39 cellular contexts compared by ENCODE assay signal in the genomic region with DNA sequence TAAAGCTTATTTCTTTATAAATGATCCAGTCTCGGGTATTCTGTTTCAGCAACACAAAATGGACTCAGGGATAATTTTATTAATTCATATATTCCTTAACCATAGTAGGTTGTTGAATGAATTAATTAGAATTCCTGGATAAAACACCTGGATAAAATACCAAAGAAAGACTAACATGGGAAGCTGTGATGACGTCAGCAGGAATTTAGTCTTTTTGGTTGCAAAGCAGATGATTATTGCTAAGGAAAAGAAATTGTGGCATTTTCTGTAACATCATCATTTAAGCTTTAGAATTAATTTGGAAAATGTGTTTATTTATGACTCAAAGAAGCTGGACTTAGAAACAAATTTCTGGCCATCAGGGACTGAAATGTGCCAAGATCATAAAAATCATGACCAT.
"Had no signal": no experiment of that assay in that cellular context is flagged by ENCODE, and none has a peak within 500 bp of the region (broad histone marks: within the 10 kb centered on the region; RNA-seq: fewer than 3 reads in every experiment).

No MANE protein-coding gene starts in this region.

- H3K27me3 Mint-ChIP-seq: activated naive CD4-positive, alpha-beta T cell treated with anti-CD3 and anti-CD28 coated beads, Interleukin-2, amount 50 U/mL, for 24 hours; activated naive CD8-positive, alpha-beta T cell; activated naive CD8-positive, alpha-beta T cell treated with anti-CD3 and anti-CD28 coated beads, Interleukin-2, amount 50 U/mL, for 24 hours; activated T-cell treated with anti-CD3 and anti-CD28 coated beads, Interleukin-2, amount 50 U/mL, for 24 hours; activated T-helper 17 cell treated with anti-CD3 and anti-CD28 coated beads, Interleukin-2, amount 50 U/mL, for 72 hours; brain had no signal

- DNase-seq: activated effector memory CD4-positive, alpha-beta T cell treated with anti-CD3 and anti-CD28 coated beads, Interleukin-2, amount 50 U/mL, for 16 hours; activated effector memory CD4-positive, alpha-beta T cell treated with Interleukin-2 at 50 U/mL for 16 hours; activated gamma-delta T cell; activated gamma-delta T cell treated with Interleukin-2 at 50 U/mL for 16 hours; activated naive CD4-positive, alpha-beta T cell; activated naive CD4-positive, alpha-beta T cell treated with anti-CD3 and anti-CD28 coated beads for 36 hours; activated naive CD4-positive, alpha-beta T cell treated with anti-CD3 and anti-CD28 coated beads, Interleukin-2, amount 50 U/mL, for 16 hours; activated naive CD4-positive, alpha-beta T cell treated with Interleukin-2 at 50 U/mL for 16 hours; activated naive CD8-positive, alpha-beta T cell treated with anti-CD3 and anti-CD28 coated beads for 36 hours; activated naive CD8-positive, alpha-beta T cell treated with anti-CD3 and anti-CD28 coated beads, Interleukin-2, amount 10 ng/mL, durations not matched to agents 7 days and 5 days; activated naive CD8-positive, alpha-beta T cell treated with anti-CD3 and anti-CD28 coated beads, Interleukin-2, amount 50 U/mL, for 24 hours; activated T-cell treated with anti-CD3 and anti-CD28 coated beads, Interleukin-2, amount 50 U/mL, for 1 hour; activated T-cell treated with anti-CD3 and anti-CD28 coated beads, Interleukin-2, amount 50 U/mL, for 24 hours; activated T-cell treated with anti-CD3 and anti-CD28 coated beads, Interleukin-2, amount 50 U/mL, for 4 hours; activated T-cell treated with anti-CD3 and anti-CD28 coated beads, Interleukin-2, amount 50 U/mL, for 48 hours; activated T-cell treated with anti-CD3 and anti-CD28 coated beads, Interleukin-2, amount 50 U/mL, for 72 hours; adrenal gland; amniotic stem cell; amygdala; anterior cingulate cortex; aorta; body of pancreas; brain microvascular endothelial cell; caudate nucleus; central memory CD4-positive, alpha-beta T cell; cerebellar nuclear complex had no signal

- H3K4me1 Mint-ChIP-seq: activated naive CD4-positive, alpha-beta T cell treated with anti-CD3 and anti-CD28 coated beads, Interleukin-2, amount 50 U/mL, for 24 hours; activated naive CD8-positive, alpha-beta T cell treated with anti-CD3 and anti-CD28 coated beads for 36 hours; activated naive CD8-positive, alpha-beta T cell treated with anti-CD3 and anti-CD28 coated beads, Interleukin-2, amount 10 ng/mL, durations not matched to agents 7 days and 5 days; activated naive CD8-positive, alpha-beta T cell treated with anti-CD3 and anti-CD28 coated beads, Interleukin-2, amount 50 U/mL, for 24 hours; activated T-helper 17 cell treated with anti-CD3 and anti-CD28 coated beads, Interleukin-2, amount 50 U/mL, for 72 hours; central memory CD8-positive, alpha-beta T cell had no signal

- H3K27me3 ChIP-seq: adrenal gland, ascending aorta, body of pancreas, brain microvascular endothelial cell, breast epithelium, cardiac muscle cell had no signal

- FAIRE-seq: astrocyte, bronchial epithelial cell had no signal

- H3K4me3 ChIP-seq: adrenal gland, ascending aorta, body of pancreas, breast epithelium, cardiac muscle cell had no signal

- H3K4me3 Mint-ChIP-seq: activated naive CD4-positive, alpha-beta T cell treated with anti-CD3 and anti-CD28 coated beads for 36 hours; activated naive CD4-positive, alpha-beta T cell treated with anti-CD3 and anti-CD28 coated beads, Interleukin-2, amount 50 U/mL, for 24 hours; activated naive CD8-positive, alpha-beta T cell; activated naive CD8-positive, alpha-beta T cell treated with anti-CD3 and anti-CD28 coated beads for 36 hours; activated naive CD8-positive, alpha-beta T cell treated with anti-CD3 and anti-CD28 coated beads, Interleukin-2, amount 10 ng/mL, durations not matched to agents 7 days and 5 days; activated naive CD8-positive, alpha-beta T cell treated with anti-CD3 and anti-CD28 coated beads, Interleukin-2, amount 50 U/mL, for 24 hours; activated T-cell treated with anti-CD3 and anti-CD28 coated beads, Interleukin-2, amount 50 U/mL, for 24 hours; activated T-cell treated with anti-CD3 and anti-CD28 coated beads, Interleukin-2, amount 50 U/mL, for 4 hours; activated T-cell treated with anti-CD3 and anti-CD28 coated beads, Interleukin-2, amount 50 U/mL, for 72 hours; activated T-helper 1 cell treated with anti-CD3 and anti-CD28 coated beads, Interleukin-12 subunit alpha, Interleukin-12 subunit beta, Interleukin-2, Interleukin-4 antibody, amounts not matched to agents 30 ng/mL and 10 ng/mL and 1 ng/mL, durations not matched to agents 14 hours and 24 hours and 36 hours; activated T-helper 17 cell treated with anti-CD3 and anti-CD28 coated beads, Interleukin-2, amount 50 U/mL, for 72 hours; brain; central memory CD8-positive, alpha-beta T cell had no signal

- H3K4me1 ChIP-seq: adrenal gland, ascending aorta, body of pancreas, breast epithelium had no signal

- H3K9me3 ChIP-seq: adrenal gland, ascending aorta, body of pancreas, breast epithelium had no signal

- H3K36me3 ChIP-seq: adrenal gland, ascending aorta, brain microvascular endothelial cell, breast epithelium, cardiac muscle cell had no signal

- H3K9me3 Mint-ChIP-seq: activated naive CD4-positive, alpha-beta T cell treated with anti-CD3 and anti-CD28 coated beads for 36 hours; activated naive CD4-positive, alpha-beta T cell treated with anti-CD3 and anti-CD28 coated beads, Interleukin-2, amount 50 U/mL, for 24 hours; activated naive CD8-positive, alpha-beta T cell treated with anti-CD3 and anti-CD28 coated beads for 36 hours; activated naive CD8-positive, alpha-beta T cell treated with anti-CD3 and anti-CD28 coated beads, Interleukin-2, amount 50 U/mL, for 24 hours; activated T-cell treated with anti-CD3 and anti-CD28 coated beads, Interleukin-2, amount 50 U/mL, for 24 hours; activated T-cell treated with anti-CD3 and anti-CD28 coated beads, Interleukin-2, amount 50 U/mL, for 4 hours; activated T-cell treated with anti-CD3 and anti-CD28 coated beads, Interleukin-2, amount 50 U/mL, for 72 hours; activated T-helper 1 cell treated with anti-CD3 and anti-CD28 coated beads, Interleukin-12 subunit alpha, Interleukin-12 subunit beta, Interleukin-2, Interleukin-4 antibody, amounts not matched to agents 30 ng/mL and 10 ng/mL and 1 ng/mL, durations not matched to agents 14 hours and 24 hours and 36 hours; activated T-helper 17 cell treated with anti-CD3 and anti-CD28 coated beads, Interleukin-2, amount 50 U/mL, for 72 hours; activated T-helper 2 cell treated with anti-CD3 and anti-CD28 coated beads, Interferon-gamma antibody, Interleukin-2, Interleukin-4, amounts not matched to agents 10 μg/mL and 5 μg/mL and 100 μg/mL, durations not matched to agents 14 hours and 24 hours and 36 hours; central memory CD8-positive, alpha-beta T cell had no signal

- ATAC-seq: activated naive CD4-positive, alpha-beta T cell treated with anti-CD3 and anti-CD28 coated beads, Interleukin-2, amount 50 U/mL, for 72 hours; activated naive CD8-positive, alpha-beta T cell treated with anti-CD3 and anti-CD28 coated beads, Interleukin-2, amount 50 U/mL, for 24 hours; activated T-cell treated with anti-CD3 and anti-CD28 coated beads, Interleukin-2, amount 50 U/mL, for 4 hours; activated T-cell treated with anti-CD3 and anti-CD28 coated beads, Interleukin-2, amount 50 U/mL, for 72 hours; activated T-helper 17 cell treated with anti-CD3 and anti-CD28 coated beads, Interleukin-2, amount 50 U/mL, for 72 hours; body of pancreas had no signal

- H3K27ac ChIP-seq: adrenal gland, ascending aorta, body of pancreas, brain microvascular endothelial cell, breast epithelium, cardiac muscle cell had no signal

- H3K36me3 Mint-ChIP-seq: activated naive CD4-positive, alpha-beta T cell treated with anti-CD3 and anti-CD28 coated beads, Interleukin-2, amount 50 U/mL, for 24 hours; activated naive CD4-positive, alpha-beta T cell treated with anti-CD3 and anti-CD28 coated beads, Interleukin-2, amount 50 U/mL, for 72 hours; activated naive CD8-positive, alpha-beta T cell treated with anti-CD3 and anti-CD28 coated beads for 36 hours; activated naive CD8-positive, alpha-beta T cell treated with anti-CD3 and anti-CD28 coated beads, Interleukin-2, amount 10 ng/mL, durations not matched to agents 7 days and 5 days; brain had no signal

- H3K27ac Mint-ChIP-seq: activated naive CD4-positive, alpha-beta T cell treated with anti-CD3 and anti-CD28 coated beads for 36 hours; activated naive CD4-positive, alpha-beta T cell treated with anti-CD3 and anti-CD28 coated beads, Interleukin-2, amount 50 U/mL, for 24 hours; activated naive CD4-positive, alpha-beta T cell treated with anti-CD3 and anti-CD28 coated beads, Interleukin-2, amount 50 U/mL, for 72 hours; activated naive CD8-positive, alpha-beta T cell; activated naive CD8-positive, alpha-beta T cell treated with anti-CD3 and anti-CD28 coated beads for 36 hours; activated naive CD8-positive, alpha-beta T cell treated with anti-CD3 and anti-CD28 coated beads, Interleukin-2, amount 10 ng/mL, durations not matched to agents 7 days and 5 days; activated naive CD8-positive, alpha-beta T cell treated with anti-CD3 and anti-CD28 coated beads, Interleukin-2, amount 50 U/mL, for 24 hours; activated T-cell treated with anti-CD3 and anti-CD28 coated beads, Interleukin-2, amount 50 U/mL, for 24 hours; activated T-cell treated with anti-CD3 and anti-CD28 coated beads, Interleukin-2, amount 50 U/mL, for 72 hours; activated T-helper 1 cell treated with anti-CD3 and anti-CD28 coated beads, Interleukin-12 subunit alpha, Interleukin-12 subunit beta, Interleukin-2, Interleukin-4 antibody, amounts not matched to agents 30 ng/mL and 10 ng/mL and 1 ng/mL, durations not matched to agents 14 hours and 24 hours and 36 hours; activated T-helper 17 cell treated with anti-CD3 and anti-CD28 coated beads, Interleukin-2, amount 50 U/mL, for 72 hours; activated T-helper 2 cell treated with anti-CD3 and anti-CD28 coated beads, Interferon-gamma antibody, Interleukin-2, Interleukin-4, amounts not matched to agents 10 μg/mL and 5 μg/mL and 100 μg/mL, durations not matched to agents 14 hours and 24 hours and 36 hours; brain had no signal
